ENCODE assay signal across 15 cellular contexts in the genomic region with DNA sequence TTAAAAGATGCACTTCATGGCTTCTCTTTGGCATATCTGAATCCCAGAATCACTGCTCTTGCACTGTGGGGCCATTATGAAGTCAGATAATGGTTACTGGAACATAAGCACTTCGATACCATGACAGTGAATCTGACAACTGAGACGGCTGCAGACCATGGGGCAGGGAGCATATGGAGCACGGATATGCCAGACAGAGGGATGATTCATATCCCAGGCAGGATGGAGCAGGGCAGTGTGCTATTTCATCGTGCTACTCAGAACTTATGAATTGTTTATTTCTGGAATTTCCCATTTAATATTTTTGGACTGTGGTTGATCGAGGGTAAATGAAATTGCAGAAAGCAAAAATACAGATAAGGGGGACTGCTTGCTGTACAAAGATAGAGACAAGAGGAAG.
DNase-seq lines count a peak whose midpoint lies in the region; ATAC-seq and TF ChIP-seq lines count a peak whose summit lies in the region.
"Had no signal": no experiment of that assay in that cellular context is flagged by ENCODE, and none has a peak within 500 bp of the region (broad histone marks: within the 10 kb centered on the region; RNA-seq: fewer than 3 reads in every experiment).

No MANE protein-coding gene starts in this region.

- no peak for ATAC-seq in activated CD4-positive, CD25-positive, alpha-beta regulatory T cell treated with anti-CD3 and anti-CD28 coated beads, Interleukin-2, amount 50 U/mL, for 24 hours
- ATAC-seq: activated T-helper 17 cell treated with anti-CD3 and anti-CD28 coated beads, Interleukin-2, amount 50 U/mL, for 72 hours; heart right ventricle had no signal

- in situ Hi-C loops in GM13976 (cut with MboI; ENCODE audit: low sequenced_read_pairs, unreplicated experiment): no loop called here

- TF ChIP-seq CTCF in GM13976 (IDR thresholded peaks at IDR 0.05; ENCODE audit: borderline replicate concordance, control extremely low read depth, extremely low read depth, insufficient read depth, missing control alignments): no peak

- DNase-seq in AG20443 (ENCODE audit: low spot score) (peak; percentile 36), M059J (ENCODE audit: low read depth) (peak; percentile 36), cerebellar cortex (ENCODE audit: low spot score) (peak; percentile 65), iris pigment epithelial cell (ENCODE audit: low read depth) (peak; percentile 65), GM13976 (ENCODE audit: low spot score) (no peak), NCI-H1436 treated with DMSO at 0.1 percent for 48 hours (lab: John Stamatoyannopoulos, UW) (no peak)
- DNase-seq in stimulated activated CD4-positive, alpha-beta T cell treated with anti-CD3 and anti-CD28 coated beads, Interleukin-4, amount 100 ng/mL, for 4 hours: no peak
- DNase-seq: activated B cell treated with CpG ODN at 0.5 μM for 24 hours, heart right ventricle, islet precursor cell, midbrain, NCI-H774, retina had no signal

Comparison
In these comparisons a context has a peak if more than half of its experiments do, and no peak if none do; other contexts are left out.
1. DNase-seq: peak in AG20443 (single experiment), M059J (single experiment), cerebellar cortex (single experiment) and iris pigment epithelial cell (single experiment); none in GM13976 (single experiment), stimulated activated CD4-positive, alpha-beta T cell treated with anti-CD3 and anti-CD28 coated beads, Interleukin-4, amount 100 ng/mL, for 4 hours (0 of 2) and NCI-H1436 treated with DMSO at 0.1 percent for 48 hours (single experiment).